ENCODE assay signal across 32 cellular contexts in the genomic region with DNA sequence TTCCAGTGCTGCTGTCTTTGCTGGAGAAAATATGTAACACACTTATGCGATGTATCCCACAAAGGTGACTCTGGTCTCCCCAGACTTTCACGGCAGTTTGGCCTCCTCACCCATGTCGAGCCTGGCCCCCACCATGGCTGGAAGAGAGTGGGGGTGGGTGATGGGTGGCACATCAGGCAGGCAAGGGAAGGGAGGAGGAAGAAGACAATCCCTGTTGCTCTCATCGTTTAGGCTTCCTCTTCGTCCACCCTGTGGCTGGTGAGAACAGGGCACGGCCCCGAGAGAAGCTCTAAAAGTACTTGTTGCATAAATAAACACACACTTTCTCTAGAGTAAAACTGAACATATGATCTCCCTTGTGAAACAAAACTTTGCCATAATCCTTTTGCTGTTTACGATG. TPM values are rescaled to one million over a fixed set of nuclear protein-coding genes. Genes with fewer than 3 reads are reported as not detected.
"Had no signal": no experiment of that assay in that cellular context is flagged by ENCODE, and none has a peak within 500 bp of the region (broad histone marks: within the 10 kb centered on the region; RNA-seq: fewer than 3 reads in every experiment).

No MANE protein-coding gene starts in this region.

- H3K4me3 ChIP-seq: stomach, suprapubic skin, testis, thoracic aorta, thyroid gland, tibial artery, tibial nerve, transverse colon, upper lobe of left lung, upper lobe of right lung, uterus, vagina had no signal

- H3K27ac ChIP-seq: stomach, suprapubic skin, testis, thoracic aorta, thyroid gland, tibial artery, tibial nerve, transverse colon, upper lobe of left lung, upper lobe of right lung, uterus, vagina had no signal

- H3K9me3 Mint-ChIP-seq: stimulated activated effector memory CD8-positive, alpha-beta T cell treated with anti-CD3 and anti-CD28 coated beads, Interleukin-12 subunit alpha, Interleukin-12 subunit beta, amount 100 ng/mL, for 72 hours; stimulated activated memory B cell treated with anti-CD40 and anti-IgM and Interleukin-4, amounts not matched to agents 10 μg/mL and 1 μg/mL and 100 μg/mL, for 72 hours; stimulated activated naive CD8-positive, alpha-beta T cell treated with anti-CD3 and anti-CD28 coated beads, Interleukin-15, amount 100 ng/mL, for 72 hours; stimulated activated naive CD8-positive, alpha-beta T cell treated with anti-CD3 and anti-CD28 coated beads, Interleukin-15, Interleukin-2, amounts not matched to agents 100 ng/mL and 50 ng/mL, for 24 hours; type B pancreatic cell had no signal

- DNase-seq: stimulated activated CD4-positive, alpha-beta T cell treated with anti-CD3 and anti-CD28 coated beads, Interleukin-2, amount 100 ng/mL, for 48 hours; stimulated activated CD4-positive, alpha-beta T cell treated with anti-CD3 and anti-CD28 coated beads, Interleukin-4, amount 100 ng/mL, for 1 hour; stimulated activated CD4-positive, alpha-beta T cell treated with anti-CD3 and anti-CD28 coated beads, Interleukin-4, amount 100 ng/mL, for 24 hours; stimulated activated CD4-positive, alpha-beta T cell treated with anti-CD3 and anti-CD28 coated beads, Interleukin-4, amount 100 ng/mL, for 4 hours; stimulated activated CD8-positive, alpha-beta memory T cell treated with anti-CD3 and anti-CD28 coated beads, Interleukin-4, amount 100 ng/mL, for 48 hours; stimulated activated naive B cell treated with anti-CD40 and anti-IgM and Interleukin-4, amounts not matched to agents 10 μg/mL and 1 μg/mL and 100 μg/mL, for 72 hours; stimulated activated naive CD4-positive, alpha-beta T cell; stimulated activated naive CD4-positive, alpha-beta T cell treated with Interleukin-2 at 50 U/mL for 16 hours; stimulated activated naive CD8-positive, alpha-beta T cell treated with anti-CD3 and anti-CD28 coated beads, Interleukin-15, amount 100 ng/mL, for 72 hours; stimulated activated naive CD8-positive, alpha-beta T cell treated with anti-CD3 and anti-CD28 coated beads, Interleukin-15, Interleukin-2, amounts not matched to agents 100 U/mL and 50 U/mL, for 24 hours; stomach; substantia nigra; testis; thyroid gland; tibial artery; transverse colon; trophoblast cell; upper lobe of right lung; uterus had no signal

- H3K27me3 ChIP-seq: stomach, testis, thyroid gland, tibial artery, tibial nerve, transverse colon, upper lobe of left lung, upper lobe of right lung, uterus, vagina had no signal

- H3K9me3 ChIP-seq: stomach, suprapubic skin, testis, thoracic aorta, thyroid gland, tibial artery, tibial nerve, transverse colon, upper lobe of left lung, upper lobe of right lung, uterus, vagina had no signal

- H3K4me3 Mint-ChIP-seq: stimulated activated effector memory CD8-positive, alpha-beta T cell treated with anti-CD3 and anti-CD28 coated beads, Interleukin-12 subunit alpha, Interleukin-12 subunit beta, amount 100 ng/mL, for 72 hours; stimulated activated memory B cell treated with anti-CD40 and anti-IgM and Interleukin-4, amounts not matched to agents 10 μg/mL and 1 μg/mL and 100 μg/mL, for 72 hours; stimulated activated naive B cell treated with anti-CD40 and anti-IgM and Interleukin-4, amounts not matched to agents 10 μg/mL and 1 μg/mL and 100 μg/mL, for 72 hours; stimulated activated naive CD8-positive, alpha-beta T cell treated with anti-CD3 and anti-CD28 coated beads, Interleukin-15, amount 100 ng/mL, for 72 hours; stimulated activated naive CD8-positive, alpha-beta T cell treated with anti-CD3 and anti-CD28 coated beads, Interleukin-15, Interleukin-2, amounts not matched to agents 100 ng/mL and 50 ng/mL, for 24 hours; type B pancreatic cell had no signal

- H3K27ac Mint-ChIP-seq: stimulated activated effector memory CD8-positive, alpha-beta T cell treated with anti-CD3 and anti-CD28 coated beads, Interleukin-12 subunit alpha, Interleukin-12 subunit beta, amount 100 ng/mL, for 72 hours; stimulated activated memory B cell treated with anti-CD40 and anti-IgM and Interleukin-4, amounts not matched to agents 10 μg/mL and 1 μg/mL and 100 μg/mL, for 72 hours; stimulated activated naive B cell treated with anti-CD40 and anti-IgM and Interleukin-4, amounts not matched to agents 10 μg/mL and 1 μg/mL and 100 μg/mL, for 72 hours; stimulated activated naive CD8-positive, alpha-beta T cell treated with anti-CD3 and anti-CD28 coated beads, Interleukin-15, amount 100 ng/mL, for 72 hours; stimulated activated naive CD8-positive, alpha-beta T cell treated with anti-CD3 and anti-CD28 coated beads, Interleukin-15, Interleukin-2, amounts not matched to agents 100 ng/mL and 50 ng/mL, for 24 hours; type B pancreatic cell had no signal

- H3K36me3 ChIP-seq: stomach, suprapubic skin, thoracic aorta, thyroid gland, tibial artery, tibial nerve, transverse colon, upper lobe of left lung, upper lobe of right lung, uterus, vagina had no signal

- H3K4me1 ChIP-seq: stomach, suprapubic skin, testis, thyroid gland, tibial artery, tibial nerve, transverse colon, upper lobe of left lung, upper lobe of right lung, uterus, vagina had no signal

- H3K4me1 Mint-ChIP-seq: stimulated activated effector memory CD8-positive, alpha-beta T cell treated with anti-CD3 and anti-CD28 coated beads, Interleukin-12 subunit alpha, Interleukin-12 subunit beta, amount 100 ng/mL, for 72 hours; stimulated activated memory B cell treated with anti-CD40 and anti-IgM and Interleukin-4, amounts not matched to agents 10 μg/mL and 1 μg/mL and 100 μg/mL, for 72 hours; stimulated activated naive B cell treated with anti-CD40 and anti-IgM and Interleukin-4, amounts not matched to agents 10 μg/mL and 1 μg/mL and 100 μg/mL, for 72 hours; stimulated activated naive CD8-positive, alpha-beta T cell treated with anti-CD3 and anti-CD28 coated beads, Interleukin-15, amount 100 ng/mL, for 72 hours had no signal

- H3K27me3 Mint-ChIP-seq: stimulated activated memory B cell treated with anti-CD40 and anti-IgM and Interleukin-4, amounts not matched to agents 10 μg/mL and 1 μg/mL and 100 μg/mL, for 72 hours; stimulated activated naive B cell treated with anti-CD40 and anti-IgM and Interleukin-4, amounts not matched to agents 10 μg/mL and 1 μg/mL and 100 μg/mL, for 72 hours; stimulated activated naive CD8-positive, alpha-beta T cell treated with anti-CD3 and anti-CD28 coated beads, Interleukin-15, Interleukin-2, amounts not matched to agents 100 ng/mL and 50 ng/mL, for 24 hours had no signal

- H3K36me3 Mint-ChIP-seq: stimulated activated effector memory CD8-positive, alpha-beta T cell treated with anti-CD3 and anti-CD28 coated beads, Interleukin-12 subunit alpha, Interleukin-12 subunit beta, amount 100 ng/mL, for 72 hours; stimulated activated memory B cell treated with anti-CD40 and anti-IgM and Interleukin-4, amounts not matched to agents 10 μg/mL and 1 μg/mL and 100 μg/mL, for 72 hours; stimulated activated naive B cell treated with anti-CD40 and anti-IgM and Interleukin-4, amounts not matched to agents 10 μg/mL and 1 μg/mL and 100 μg/mL, for 72 hours; type B pancreatic cell had no signal

RNA-seq across cellular contexts. Expression of a gene that starts 11.2 kb away (rescaled TPM):
- total RNA-seq: stomach, subcutaneous adipose tissue, suprapubic skin, temporal lobe, testis, thoracic aorta, thyroid gland, tibial nerve, transverse colon, upper lobe of left lung, upper lobe of right lung, ureter, urinary bladder, uterus, vagina had no signal
